Comparison of ENCODE assay signal across 28 cellular contexts in the genomic region with DNA sequence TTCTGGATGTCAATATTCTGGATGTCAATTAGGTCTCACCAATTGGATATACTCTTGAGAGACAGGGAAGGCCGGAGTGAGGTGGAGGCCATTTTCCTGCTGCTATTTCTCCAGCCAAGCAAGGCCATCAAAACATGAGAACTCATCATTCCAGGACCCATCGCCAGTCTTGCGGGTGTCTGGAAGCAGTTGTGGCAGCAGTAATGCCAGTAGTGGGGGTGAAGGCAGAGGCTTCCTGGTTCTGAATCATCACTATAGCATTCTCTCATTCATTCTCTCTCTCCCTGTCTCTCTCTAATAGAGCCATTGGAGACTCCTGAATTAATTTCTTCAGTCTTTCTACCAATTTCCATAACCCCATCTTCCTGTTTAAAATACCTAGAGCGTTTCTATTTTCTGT.
DNase-seq lines count a peak whose midpoint lies in the region; TF ChIP-seq lines count a peak whose summit lies in the region.
"Had no signal": no experiment of that assay in that cellular context is flagged by ENCODE, and none has a peak within 500 bp of the region (broad histone marks: within the 10 kb centered on the region; RNA-seq: fewer than 3 reads in every experiment).

No MANE protein-coding gene starts in this region.

- H3K9me3 Mint-ChIP-seq in mesothelial cell of epicardium (peaks cover 10% of the 10 kb centered on the region), Caco-2 (ENCODE audit: unreplicated experiment) (no peaks in the 10 kb centered on the region)

- DNase-seq in AG20443 (ENCODE audit: low spot score) (peak; percentile 55), LHCN-M2 (ENCODE audit: low read depth) (peak; percentile 59), brain microvascular endothelial cell (peak; percentile 38), kidney glomerular epithelial cell (lab: John Stamatoyannopoulos, UW) (peak; percentile 86), mesothelial cell of epicardium (ENCODE audit: low spot score in 2 of 2, unreplicated experiment in 2 of 2) (no peak), Caco-2 (no peak), SIG-M5 treated with dmso at 0.1 percent for 504 hours (lab: John Stamatoyannopoulos, UW; ENCODE audit: unreplicated experiment) (no peak), DMS79 (lab: John Stamatoyannopoulos, UW) (no peak)
- DNase-seq: activated CD4-positive, alpha-beta memory T cell treated with anti-CD3 and anti-CD28 coated beads for 36 hours; activated CD4-positive, CD25-positive, alpha-beta regulatory T cell; activated gamma-delta T cell; activated naive CD8-positive, alpha-beta T cell treated with anti-CD3 and anti-CD28 coated beads, Interleukin-2, amount 50 U/mL, for 24 hours; gastrocnemius medialis; H7; KBM-7; kidney; naive thymus-derived CD4-positive, alpha-beta T cell; NCI-H524 treated with DMSO at 0.1 percent for 48 hours; retina; stimulated activated CD4-positive, alpha-beta T cell treated with anti-CD3 and anti-CD28 coated beads, Interleukin-12 subunit alpha, Interleukin-12 subunit beta, amount 100 ng/mL, for 4 hours; stimulated activated naive CD8-positive, alpha-beta T cell treated with anti-CD3 and anti-CD28 coated beads, Interleukin-15, amount 100 ng/mL, for 72 hours; T-helper 9 cell; tibial artery had no signal

- no peak overlapping the region for H3K4me3 Mint-ChIP-seq in mesothelial cell of epicardium
- no peak overlapping the region for H3K4me3 Mint-ChIP-seq in Caco-2 (ENCODE audit: unreplicated experiment)
- H3K4me3 Mint-ChIP-seq: activated CD4-positive, alpha-beta memory T cell treated with anti-CD3 and anti-CD28 coated beads for 36 hours; activated naive CD8-positive, alpha-beta T cell treated with anti-CD3 and anti-CD28 coated beads, Interleukin-2, amount 50 U/mL, for 24 hours; dendritic cell treated with granulocyte-macrophage colony-stimulating factor and Interleukin-4, amounts not matched to agents 40 ng/mL and 50 ng/mL, for 4 days; naive thymus-derived CD4-positive, alpha-beta T cell; stimulated activated naive CD8-positive, alpha-beta T cell treated with anti-CD3 and anti-CD28 coated beads, Interleukin-15, amount 100 ng/mL, for 72 hours had no signal

- POLR2A ChIA-PET in Caco-2 (lab: Charles Lee): no interaction called here

- H3K27ac Mint-ChIP-seq in mesothelial cell of epicardium: no peak overlapping the region
- H3K27ac Mint-ChIP-seq in Caco-2 (ENCODE audit: unreplicated experiment): no peak overlapping the region
- H3K27ac Mint-ChIP-seq: activated CD4-positive, alpha-beta memory T cell treated with anti-CD3 and anti-CD28 coated beads for 36 hours; activated naive CD8-positive, alpha-beta T cell treated with anti-CD3 and anti-CD28 coated beads, Interleukin-2, amount 50 U/mL, for 24 hours; dendritic cell treated with granulocyte-macrophage colony-stimulating factor and Interleukin-4, amounts not matched to agents 40 ng/mL and 50 ng/mL, for 4 days; naive thymus-derived CD4-positive, alpha-beta T cell; stimulated activated naive CD8-positive, alpha-beta T cell treated with anti-CD3 and anti-CD28 coated beads, Interleukin-15, amount 100 ng/mL, for 72 hours had no signal

- intact Hi-C loops in Caco-2 (cut with micrococcal nuclease; ENCODE audit: unreplicated experiment): no loop called here

- no peaks in the 10 kb centered on the region for H3K36me3 Mint-ChIP-seq in mesothelial cell of epicardium
- no peaks in the 10 kb centered on the region for H3K36me3 Mint-ChIP-seq in Caco-2 (ENCODE audit: insufficient read depth, unreplicated experiment)
- H3K36me3 Mint-ChIP-seq: activated CD4-positive, alpha-beta memory T cell treated with anti-CD3 and anti-CD28 coated beads for 36 hours had no signal

- H3K4me1 Mint-ChIP-seq in mesothelial cell of epicardium: no peaks in the 10 kb centered on the region
- no peaks in the 10 kb centered on the region for H3K4me1 Mint-ChIP-seq in Caco-2 (ENCODE audit: low read depth, unreplicated experiment)
- H3K4me1 Mint-ChIP-seq: activated naive CD8-positive, alpha-beta T cell treated with anti-CD3 and anti-CD28 coated beads, Interleukin-2, amount 50 U/mL, for 24 hours; stimulated activated naive CD8-positive, alpha-beta T cell treated with anti-CD3 and anti-CD28 coated beads, Interleukin-15, amount 100 ng/mL, for 72 hours had no signal

- in situ Hi-C loops in brain microvascular endothelial cell (cut with HindIII; ENCODE audit: low pct_ligation_motif_present, low sequenced_read_pairs): no loop called here

- no peaks in the 10 kb centered on the region for H3K9me3 ChIP-seq in Caco-2
- H3K9me3 ChIP-seq: A549, BLaER1, gastrocnemius medialis, tibial artery had no signal

- no peak for TF ChIP-seq CTCF in brain microvascular endothelial cell (IDR thresholded peaks at IDR 0.05; ENCODE audit: low read depth, low read length, missing control alignments)
- no peak for TF ChIP-seq CTCF in mesothelial cell of epicardium (IDR thresholded peaks at IDR 0.05; ENCODE audit: unreplicated experiment)
- no peak for TF ChIP-seq CTCF in Caco-2 (IDR thresholded peaks at IDR 0.05; ENCODE audit: insufficient read depth in 1 of 2, low read depth in 1 of 2, low read length in 1 of 2, severe bottlenecking in 1 of 2, unreplicated experiment in 1 of 2)

- CTCF ChIA-PET in Caco-2 (lab: Charles Lee): no interaction called here

- H3K4me1 ChIP-seq in Caco-2: no peaks in the 10 kb centered on the region
- H3K4me1 ChIP-seq: BLaER1, gastrocnemius medialis, tibial artery had no signal

- no TSS peak for BruUV-seq in Caco-2 (replicated peaks; lab: Mats Ljungman, UMichigan)

- H3K27ac ChIP-seq in brain microvascular endothelial cell: no peak overlapping the region
- H3K27ac ChIP-seq: A549, BLaER1, cardiac muscle cell, gastrocnemius medialis, RWPE1, tibial artery had no signal

- H3K27me3 ChIP-seq in brain microvascular endothelial cell (replicated peaks): no peaks in the 10 kb centered on the region
- no peaks in the 10 kb centered on the region for H3K27me3 ChIP-seq in Caco-2 (replicated peaks; ENCODE audit: control insufficient read depth, insufficient read depth, low read length)
- H3K27me3 ChIP-seq: BLaER1, cardiac muscle cell, gastrocnemius medialis, tibial artery had no signal

- no peak overlapping the region for H3K4me3 ChIP-seq in brain microvascular endothelial cell (ENCODE audit: low read depth, low read length)
- no peak overlapping the region for H3K4me3 ChIP-seq in Caco-2 (ENCODE audit: low read depth, low read length)
- H3K4me3 ChIP-seq: A549, BLaER1, cardiac muscle cell, gastrocnemius medialis, tibial artery had no signal

- no peaks in the 10 kb centered on the region for H3K36me3 ChIP-seq in brain microvascular endothelial cell (replicated peaks)
- H3K36me3 ChIP-seq in Caco-2 (ENCODE audit: control insufficient read depth, insufficient read depth, low read length): no peaks in the 10 kb centered on the region
- H3K36me3 ChIP-seq: BLaER1, cardiac muscle cell, gastrocnemius medialis, tibial artery had no signal

- H3K27me3 Mint-ChIP-seq in mesothelial cell of epicardium (ENCODE audit: low read depth): no peaks in the 10 kb centered on the region
- H3K27me3 Mint-ChIP-seq in Caco-2 (ENCODE audit: insufficient read depth, unreplicated experiment): peaks cover 5% of the 10 kb centered on the region
- H3K27me3 Mint-ChIP-seq: activated naive CD8-positive, alpha-beta T cell treated with anti-CD3 and anti-CD28 coated beads, Interleukin-2, amount 50 U/mL, for 24 hours; dendritic cell treated with granulocyte-macrophage colony-stimulating factor and Interleukin-4, amounts not matched to agents 40 ng/mL and 50 ng/mL, for 4 days; stimulated activated naive CD8-positive, alpha-beta T cell treated with anti-CD3 and anti-CD28 coated beads, Interleukin-15, amount 100 ng/mL, for 72 hours had no signal

Comparison
In these comparisons a context has a peak if more than half of its experiments do, and no peak if none do; other contexts are left out.
1. DNase-seq: peak in AG20443 (single experiment), LHCN-M2 (single experiment), brain microvascular endothelial cell (single experiment) and kidney glomerular epithelial cell (single experiment); none in mesothelial cell of epicardium (0 of 2), Caco-2 (0 of 2), SIG-M5 treated with dmso at 0.1 percent for 504 hours (single experiment) and DMS79 (single experiment).